1 cellular context compared by ENCODE assay signal in genomic region chr17:7110617-7111306, GRCh38.
TF ChIP-seq lines count a peak whose summit lies in the region.

No MANE protein-coding gene starts in this region.

TF ChIP-seq in H1, 55 proteins besides CTCF, POLR2A, EP300 and RAD21:
- no peak for TF ChIP-seq CHD1 (IDR thresholded peaks at IDR 0.05; ENCODE audit: low read depth, low read length)
- no peak for TF ChIP-seq KDM5A (IDR thresholded peaks at IDR 0.05; ENCODE audit: low read length)
- no peak for TF ChIP-seq NRF1 (IDR thresholded peaks at IDR 0.05; ENCODE audit: low read depth, low read length)
- TF ChIP-seq EGR1 (IDR thresholded peaks at IDR 0.05; ENCODE audit: borderline replicate concordance, low read depth, low read length) = no peak
- TF ChIP-seq RXRA (IDR thresholded peaks at IDR 0.05; ENCODE audit: insufficient read depth, low read depth, low read length) = no peak
- no peak for TF ChIP-seq FOSL1 (IDR thresholded peaks at IDR 0.05; ENCODE audit: insufficient read depth, low read depth, low read length)
